31 cellular contexts compared by ENCODE assay signal in genomic region chr1:157284446-157284845, GRCh38.
"Had no signal": no experiment of that assay in that cellular context is flagged by ENCODE, and none has a peak within 500 bp of the region (broad histone marks: within the 10 kb centered on the region; RNA-seq: fewer than 3 reads in every experiment).

No MANE protein-coding gene starts in this region.

- H3K27me3 ChIP-seq: ascending aorta, breast epithelium, gastrocnemius medialis had no signal

- DNase-seq: activated CD4-positive, alpha-beta memory T cell treated with anti-CD3 and anti-CD28 coated beads for 36 hours; activated CD4-positive, alpha-beta T cell treated with anti-CD3 and anti-CD28 coated beads for 36 hours; activated CD4-positive, alpha-beta T cell treated with anti-CD3 and anti-CD28 coated beads, Interleukin-2, amount 10 ng/mL, durations not matched to agents 24 days and 14 days; activated CD4-positive, CD25-positive, alpha-beta regulatory T cell; activated CD4-positive, CD25-positive, alpha-beta regulatory T cell treated with anti-CD3 and anti-CD28 coated beads, Interleukin-2, amount 50 U/mL, for 72 hours; activated CD8-positive, alpha-beta memory T cell treated with anti-CD3 and anti-CD28 coated beads, Interleukin-2, amount 50 U/mL, for 48 hours; activated CD8-positive, alpha-beta T cell treated with anti-CD3 and anti-CD28 coated beads, Interleukin-2, amount 10 ng/mL, durations not matched to agents 7 days and 5 days; activated gamma-delta T cell; activated naive CD4-positive, alpha-beta T cell; activated naive CD4-positive, alpha-beta T cell treated with anti-CD3 and anti-CD28 coated beads, Interleukin-2, amount 10 ng/mL, durations not matched to agents 7 days and 5 days; activated naive CD8-positive, alpha-beta T cell treated with anti-CD3 and anti-CD28 coated beads, Interleukin-2, amount 10 ng/mL, durations not matched to agents 7 days and 5 days; activated T-cell treated with anti-CD3 and anti-CD28 coated beads for 4 hours; activated T-cell treated with anti-CD3 and anti-CD28 coated beads, Interleukin-2, amount 50 U/mL, for 24 hours; activated T-cell treated with anti-CD3 and anti-CD28 coated beads, Interleukin-2, amount 50 U/mL, for 72 hours; dermis blood vessel endothelial cell; effector CD4-positive, alpha-beta T cell; effector memory CD8-positive, alpha-beta T cell; foreskin keratinocyte; gastrocnemius medialis; glutamatergic neuron; heart left ventricle; T-helper 2 cell had no signal

- H3K4me1 Mint-ChIP-seq: activated CD4-positive, alpha-beta T cell treated with anti-CD3 and anti-CD28 coated beads for 36 hours; activated CD4-positive, alpha-beta T cell treated with anti-CD3 and anti-CD28 coated beads, Interleukin-2, amount 10 ng/mL, durations not matched to agents 24 days and 14 days; activated naive CD4-positive, alpha-beta T cell treated with anti-CD3 and anti-CD28 coated beads, Interleukin-2, amount 10 ng/mL, durations not matched to agents 7 days and 5 days; activated naive CD8-positive, alpha-beta T cell treated with anti-CD3 and anti-CD28 coated beads, Interleukin-2, amount 10 ng/mL, durations not matched to agents 7 days and 5 days; brain; central memory CD8-positive, alpha-beta T cell had no signal

- H3K9me3 ChIP-seq: ascending aorta, breast epithelium, gastrocnemius medialis, heart left ventricle had no signal

- H3K27ac ChIP-seq: ascending aorta, breast epithelium, coronary artery, epithelial cell of prostate, foreskin keratinocyte, gastrocnemius medialis, heart left ventricle had no signal

- H3K36me3 ChIP-seq: ascending aorta, breast epithelium, gastrocnemius medialis, heart left ventricle had no signal

- H3K9me3 Mint-ChIP-seq: activated CD4-positive, alpha-beta memory T cell treated with anti-CD3 and anti-CD28 coated beads for 36 hours; activated CD4-positive, alpha-beta T cell treated with anti-CD3 and anti-CD28 coated beads, Interleukin-2, amount 10 ng/mL, durations not matched to agents 24 days and 14 days; activated naive CD4-positive, alpha-beta T cell treated with anti-CD3 and anti-CD28 coated beads, Interleukin-2, amount 10 ng/mL, durations not matched to agents 7 days and 5 days; activated naive CD4-positive, alpha-beta T cell treated with anti-CD3 and anti-CD28 coated beads, Interleukin-2, amount 50 U/mL, for 72 hours; activated naive CD8-positive, alpha-beta T cell treated with anti-CD3 and anti-CD28 coated beads, Interleukin-2, amount 10 ng/mL, durations not matched to agents 7 days and 5 days; activated T-cell treated with anti-CD3 and anti-CD28 coated beads, Interleukin-2, amount 50 U/mL, for 24 hours; activated T-cell treated with anti-CD3 and anti-CD28 coated beads, Interleukin-2, amount 50 U/mL, for 72 hours; brain; central memory CD8-positive, alpha-beta T cell; effector memory CD8-positive, alpha-beta T cell had no signal

- H3K4me1 ChIP-seq: ascending aorta, breast epithelium, foreskin keratinocyte, gastrocnemius medialis, heart left ventricle had no signal

- H3K27ac Mint-ChIP-seq: activated CD4-positive, alpha-beta memory T cell treated with anti-CD3 and anti-CD28 coated beads for 36 hours; activated CD4-positive, alpha-beta T cell treated with anti-CD3 and anti-CD28 coated beads for 36 hours; activated CD4-positive, alpha-beta T cell treated with anti-CD3 and anti-CD28 coated beads, Interleukin-2, amount 10 ng/mL, durations not matched to agents 24 days and 14 days; activated CD8-positive, alpha-beta T cell treated with anti-CD3 and anti-CD28 coated beads, Interleukin-2, amount 10 ng/mL, durations not matched to agents 7 days and 5 days; activated naive CD4-positive, alpha-beta T cell treated with anti-CD3 and anti-CD28 coated beads, Interleukin-2, amount 10 ng/mL, durations not matched to agents 7 days and 5 days; activated naive CD4-positive, alpha-beta T cell treated with anti-CD3 and anti-CD28 coated beads, Interleukin-2, amount 50 U/mL, for 72 hours; activated naive CD8-positive, alpha-beta T cell treated with anti-CD3 and anti-CD28 coated beads, Interleukin-2, amount 10 ng/mL, durations not matched to agents 7 days and 5 days; activated T-cell treated with anti-CD3 and anti-CD28 coated beads, Interleukin-2, amount 50 U/mL, for 24 hours; activated T-cell treated with anti-CD3 and anti-CD28 coated beads, Interleukin-2, amount 50 U/mL, for 72 hours; brain; effector memory CD8-positive, alpha-beta T cell had no signal

- H3K4me3 ChIP-seq: ascending aorta, breast epithelium, coronary artery, gastrocnemius medialis, heart left ventricle had no signal

- H3K36me3 Mint-ChIP-seq: activated CD4-positive, alpha-beta memory T cell treated with anti-CD3 and anti-CD28 coated beads for 36 hours; activated naive CD4-positive, alpha-beta T cell treated with anti-CD3 and anti-CD28 coated beads, Interleukin-2, amount 10 ng/mL, durations not matched to agents 7 days and 5 days; activated naive CD4-positive, alpha-beta T cell treated with anti-CD3 and anti-CD28 coated beads, Interleukin-2, amount 50 U/mL, for 72 hours; activated naive CD8-positive, alpha-beta T cell treated with anti-CD3 and anti-CD28 coated beads, Interleukin-2, amount 10 ng/mL, durations not matched to agents 7 days and 5 days; brain had no signal

- FAIRE-seq: endometrium, endothelial cell of umbilical vein had no signal

- H3K4me3 Mint-ChIP-seq: activated CD4-positive, alpha-beta memory T cell treated with anti-CD3 and anti-CD28 coated beads for 36 hours; activated CD4-positive, alpha-beta T cell treated with anti-CD3 and anti-CD28 coated beads for 36 hours; activated CD4-positive, alpha-beta T cell treated with anti-CD3 and anti-CD28 coated beads, Interleukin-2, amount 10 ng/mL, durations not matched to agents 24 days and 14 days; activated CD8-positive, alpha-beta T cell treated with anti-CD3 and anti-CD28 coated beads, Interleukin-2, amount 10 ng/mL, durations not matched to agents 7 days and 5 days; activated naive CD4-positive, alpha-beta T cell treated with anti-CD3 and anti-CD28 coated beads, Interleukin-2, amount 10 ng/mL, durations not matched to agents 7 days and 5 days; activated naive CD8-positive, alpha-beta T cell treated with anti-CD3 and anti-CD28 coated beads, Interleukin-2, amount 10 ng/mL, durations not matched to agents 7 days and 5 days; activated T-cell treated with anti-CD3 and anti-CD28 coated beads, Interleukin-2, amount 50 U/mL, for 24 hours; activated T-cell treated with anti-CD3 and anti-CD28 coated beads, Interleukin-2, amount 50 U/mL, for 72 hours; brain; central memory CD8-positive, alpha-beta T cell; effector memory CD8-positive, alpha-beta T cell had no signal
